Comparison of ENCODE assay signal across 26 cellular contexts in the genomic region with DNA sequence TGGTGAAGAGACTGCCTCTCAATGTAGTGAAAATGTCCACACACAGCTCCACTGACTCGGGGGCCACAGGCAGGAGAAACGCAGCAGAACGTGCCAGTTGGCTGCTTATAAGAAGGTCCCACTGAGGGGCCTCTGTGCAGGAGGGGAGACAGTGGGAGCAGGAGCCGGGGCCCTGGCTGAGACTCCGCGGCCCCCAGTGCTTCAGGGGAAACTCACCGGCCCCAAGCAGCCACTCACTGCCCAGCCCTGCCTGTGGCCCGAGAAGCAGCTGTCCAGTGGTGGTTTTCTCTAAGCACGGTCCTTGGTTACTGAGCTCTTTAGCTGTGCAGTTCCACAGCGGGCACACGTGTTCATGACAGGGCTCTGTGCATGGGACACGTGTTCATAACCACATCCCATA.
"Had no signal": no experiment of that assay in that cellular context is flagged by ENCODE, and none has a peak within 500 bp of the region (broad histone marks: within the 10 kb centered on the region; RNA-seq: fewer than 3 reads in every experiment).

No MANE protein-coding gene starts in this region.

- H3K4me3 Mint-ChIP-seq: activated CD4-positive, alpha-beta memory T cell treated with anti-CD3 and anti-CD28 coated beads, Interleukin-2, amount 10 ng/mL, durations not matched to agents 7 days and 5 days; activated CD4-positive, alpha-beta T cell treated with anti-CD3 and anti-CD28 coated beads, Interleukin-2, amount 10 ng/mL, durations not matched to agents 7 days and 5 days; activated naive CD4-positive, alpha-beta T cell treated with anti-CD3 and anti-CD28 coated beads, Interleukin-2, amount 50 U/mL, for 24 hours; activated naive CD8-positive, alpha-beta T cell treated with anti-CD3 and anti-CD28 coated beads, Interleukin-2, amount 50 U/mL, for 24 hours; activated T-cell treated with anti-CD3 and anti-CD28 coated beads, Interleukin-2, amount 50 U/mL, for 72 hours; dendritic cell treated with granulocyte-macrophage colony-stimulating factor and Interleukin-4, amounts not matched to agents 40 ng/mL and 50 ng/mL, for 4 days; T-helper 17 cell had no signal

- H3K9me3 ChIP-seq: mucosa of descending colon, ovary, prostate gland, testis, transverse colon had no signal

- H3K9me3 Mint-ChIP-seq: activated naive CD4-positive, alpha-beta T cell treated with anti-CD3 and anti-CD28 coated beads, Interleukin-2, amount 50 U/mL, for 24 hours; activated naive CD8-positive, alpha-beta T cell treated with anti-CD3 and anti-CD28 coated beads, Interleukin-2, amount 50 U/mL, for 24 hours; dendritic cell treated with granulocyte-macrophage colony-stimulating factor and Interleukin-4, amounts not matched to agents 40 ng/mL and 50 ng/mL, for 4 days had no signal

- ATAC-seq: activated naive CD8-positive, alpha-beta T cell treated with anti-CD3 and anti-CD28 coated beads, Interleukin-2, amount 50 U/mL, for 24 hours; activated T-cell treated with anti-CD3 and anti-CD28 coated beads, Interleukin-2, amount 50 U/mL, for 72 hours; left colon; mucosa of descending colon; T-helper 17 cell had no signal

- H3K36me3 ChIP-seq: ovary, prostate gland, transverse colon had no signal

- H3K4me3 ChIP-seq: esophagus squamous epithelium, mucosa of descending colon, ovary, prostate gland, SK-N-MC, smooth muscle cell, testis, transverse colon had no signal

- H3K27me3 ChIP-seq: esophagus squamous epithelium, ovary, testis, transverse colon had no signal

- H3K4me1 ChIP-seq: prostate gland had no signal

- H3K27me3 Mint-ChIP-seq: activated CD4-positive, alpha-beta memory T cell treated with anti-CD3 and anti-CD28 coated beads, Interleukin-2, amount 10 ng/mL, durations not matched to agents 7 days and 5 days; activated CD4-positive, alpha-beta T cell treated with anti-CD3 and anti-CD28 coated beads, Interleukin-2, amount 10 ng/mL, durations not matched to agents 7 days and 5 days; activated naive CD4-positive, alpha-beta T cell treated with anti-CD3 and anti-CD28 coated beads, Interleukin-2, amount 50 U/mL, for 24 hours; activated naive CD8-positive, alpha-beta T cell treated with anti-CD3 and anti-CD28 coated beads, Interleukin-2, amount 50 U/mL, for 24 hours; T-helper 17 cell had no signal

- H3K27ac ChIP-seq: epithelial cell of prostate, esophagus squamous epithelium, ovary, prostate gland, SK-N-MC, testis, transverse colon, WERI-Rb-1 had no signal

- DNase-seq: activated CD4-positive, alpha-beta memory T cell treated with anti-CD3 and anti-CD28 coated beads, Interleukin-2, amount 10 ng/mL, durations not matched to agents 7 days and 5 days; activated CD4-positive, alpha-beta T cell treated with anti-CD3 and anti-CD28 coated beads for 1 hour; activated CD4-positive, alpha-beta T cell treated with anti-CD3 and anti-CD28 coated beads, Interleukin-2, amount 10 ng/mL, durations not matched to agents 7 days and 5 days; activated naive CD8-positive, alpha-beta T cell treated with anti-CD3 and anti-CD28 coated beads, Interleukin-2, amount 50 U/mL, for 24 hours; activated T-cell treated with anti-CD3 and anti-CD28 coated beads, Interleukin-2, amount 50 U/mL, for 72 hours; amygdala; central memory CD4-positive, alpha-beta T cell; esophagus squamous epithelium; foreskin melanocyte; islet precursor cell; retina; stimulated activated naive CD4-positive, alpha-beta T cell treated with Interleukin-2 at 50 U/mL for 16 hours; T-helper 17 cell; T1000; testis; transverse colon; WERI-Rb-1 had no signal

- H3K27ac Mint-ChIP-seq: activated CD4-positive, alpha-beta memory T cell treated with anti-CD3 and anti-CD28 coated beads, Interleukin-2, amount 10 ng/mL, durations not matched to agents 7 days and 5 days; activated CD4-positive, alpha-beta T cell treated with anti-CD3 and anti-CD28 coated beads, Interleukin-2, amount 10 ng/mL, durations not matched to agents 7 days and 5 days; activated naive CD4-positive, alpha-beta T cell treated with anti-CD3 and anti-CD28 coated beads, Interleukin-2, amount 50 U/mL, for 24 hours; activated naive CD8-positive, alpha-beta T cell treated with anti-CD3 and anti-CD28 coated beads, Interleukin-2, amount 50 U/mL, for 24 hours; activated T-cell treated with anti-CD3 and anti-CD28 coated beads, Interleukin-2, amount 50 U/mL, for 72 hours; dendritic cell treated with granulocyte-macrophage colony-stimulating factor and Interleukin-4, amounts not matched to agents 40 ng/mL and 50 ng/mL, for 4 days; T-helper 17 cell had no signal
